Comparison of ENCODE assay signal across 8 cellular contexts in genomic region chr11:12007769-12008737, GRCh38. TPM values are rescaled to one million over a fixed set of nuclear protein-coding genes. Genes with fewer than 3 reads are reported as not detected.
A peak's percentile ranks its signal among the peaks of the same experiment; 100 is the strongest.
DNase-seq lines count a peak whose midpoint lies in the region; ATAC-seq and TF ChIP-seq lines count a peak whose summit lies in the region.

Gene DKK3, minus strand, starts transcription at chr11:12008626. Its CDS starts 44 bp downstream, at chr11:12008582.

- peak; percentile 14 for DNase-seq in GM13977 (ENCODE audit: low spot score)
- peak; percentile 6 for DNase-seq in T1000 (lab: John Stamatoyannopoulos, UW)
- DNase-seq in fibroblast of villous mesenchyme (ENCODE audit: low read depth) = peak; percentile 26
- DNase-seq in nephron progenitor cell = peak; percentile 71
- no peak for DNase-seq in KG1 (lab: John Stamatoyannopoulos, UW)
- no peak for DNase-seq in ACHN
- no peak for DNase-seq in epidermal melanocyte (ENCODE audit: insufficient read length, low spot score)

- H3K4me3 ChIP-seq in fibroblast of villous mesenchyme (ENCODE audit: low read depth, low read length) = peak within 1 kb of the TSS; percentile 88

- H3K4me1 Mint-ChIP-seq in nephron progenitor cell = peaks cover 9% of the 10 kb centered on the region

- ATAC-seq in HG03095 (IDR thresholded peaks at IDR 0.05; ENCODE audit: unreplicated experiment) = no peak

- peak within 1 kb of the TSS; percentile 88 for H3K4me3 Mint-ChIP-seq in nephron progenitor cell

- H3K27me3 Mint-ChIP-seq in nephron progenitor cell (ENCODE audit: low read depth, poor library complexity) = peaks cover 65% of the 10 kb centered on the region

- no peaks in the 10 kb centered on the region for H3K36me3 Mint-ChIP-seq in nephron progenitor cell (ENCODE audit: low read depth)

- in situ Hi-C loops in GM13977 (cut with MboI; ENCODE audit: low pct_unique_long_range_greater_than_20kb, low sequenced_read_pairs, unreplicated experiment) = no loop called here
- in situ Hi-C loops in ACHN (cut with HindIII; ENCODE audit: low pct_ligation_motif_present, low pct_unique_long_range_greater_than_20kb, low sequenced_read_pairs) = no loop called here

- no peak within 1 kb of the TSS for H3K27ac Mint-ChIP-seq in nephron progenitor cell

- H3K9me3 Mint-ChIP-seq in nephron progenitor cell = no peaks in the 10 kb centered on the region

- TF ChIP-seq CTCF in GM13977 (IDR thresholded peaks at IDR 0.05; ENCODE audit: extremely low read depth, insufficient read depth, missing control alignments) (no peak), fibroblast of villous mesenchyme (IDR thresholded peaks at IDR 0.05; ENCODE audit: insufficient read depth, low read depth, low read length) (no peak), nephron progenitor cell (IDR thresholded peaks at IDR 0.05) (no peak)

RNA-seq across cellular contexts. Expression of gene DKK3, which starts in this region (rescaled TPM):
- 316 and 338 TPM in 2 replicates for total RNA-seq in fibroblast of villous mesenchyme

Comparison
In these comparisons a context has a peak if more than half of its experiments do, and no peak if none do; other contexts are left out.
1. DNase-seq: peak in GM13977 (single experiment), T1000 (single experiment), fibroblast of villous mesenchyme (single experiment) and nephron progenitor cell (single experiment); none in KG1 (single experiment), ACHN (single experiment) and epidermal melanocyte (single experiment).